ENCODE assay signal across 9 cellular contexts in the genomic region with DNA sequence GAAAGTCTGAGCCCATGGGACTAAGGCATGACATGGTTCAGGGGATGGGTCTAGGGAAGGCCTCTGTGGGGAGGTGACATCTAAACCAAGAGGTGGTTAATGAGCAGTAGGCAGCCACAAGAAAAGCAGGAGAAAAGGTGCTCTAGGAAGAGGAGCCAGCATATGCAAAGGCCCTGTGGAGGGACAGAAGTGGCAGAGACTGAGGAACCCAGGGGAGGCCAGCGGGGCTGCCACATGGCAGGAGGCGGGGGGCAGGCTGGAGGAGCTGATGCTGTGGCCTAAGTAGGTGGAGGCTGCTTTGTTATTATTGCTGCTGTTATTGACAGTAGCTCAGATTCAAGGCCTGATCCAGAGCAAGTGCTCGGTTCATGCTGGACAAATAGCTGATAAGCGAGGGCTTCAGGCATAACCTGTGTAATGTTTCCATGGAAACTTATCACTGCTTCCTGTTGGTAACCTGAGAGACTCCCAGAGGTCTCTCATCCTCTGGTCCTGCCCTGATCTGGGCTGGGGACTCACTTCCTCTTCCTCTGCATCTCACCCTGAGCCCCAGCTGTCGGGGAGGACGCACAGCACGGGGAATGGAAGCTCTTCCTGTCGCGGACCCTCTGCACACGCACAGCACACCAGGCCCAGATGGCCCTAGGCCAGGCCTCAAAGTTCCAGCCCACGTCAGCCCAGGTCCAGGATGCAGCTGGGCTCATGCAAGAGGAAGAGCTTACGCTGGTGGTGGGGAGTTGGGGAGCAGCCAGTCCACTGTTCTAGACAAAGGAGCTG.
DNase-seq lines count a peak whose midpoint lies in the region; ATAC-seq and TF ChIP-seq lines count a peak whose summit lies in the region.
"Had no signal": no experiment of that assay in that cellular context is flagged by ENCODE, and none has a peak within 500 bp of the region (broad histone marks: within the 10 kb centered on the region; RNA-seq: fewer than 3 reads in every experiment).

No MANE protein-coding gene starts in this region.

- no peaks in the 10 kb centered on the region for H3K36me3 ChIP-seq in SK-N-SH (replicated peaks in 1 of 2; ENCODE audit: control insufficient read depth in 1 of 2, insufficient read depth in 2 of 2, low read length in 1 of 2)
- no peaks in the 10 kb centered on the region for H3K36me3 ChIP-seq in effector memory CD4-positive, alpha-beta T cell (ENCODE audit: control insufficient read depth, insufficient read depth, low read length)
- H3K36me3 ChIP-seq: SJSA1 had no signal

- no peaks in the 10 kb centered on the region for H4K20me1 ChIP-seq in SK-N-SH (ENCODE audit: insufficient read depth)

- POLR2A ChIA-PET in SK-N-SH (lab: Yijun Ruan, JAX), result no interaction called here

- no peak overlapping the region for H2AFZ ChIP-seq in SK-N-SH (ENCODE audit: low read depth)

- CTCF ChIA-PET in SK-N-SH (lab: Yijun Ruan, JAX), result interaction anchor here (0.7 to 2.5 kb wide), 5 partner anchors 47 to 89 kb away, joined by 3 to 10 read pairs (median 3); no protein-coding TSS in a partner anchor

- H3K4me2 ChIP-seq in SK-N-SH, result no peak overlapping the region

- no peaks in the 10 kb centered on the region for H3K79me2 ChIP-seq in SK-N-SH (ENCODE audit: insufficient read depth)

- TF ChIP-seq EP300 in SK-N-SH (IDR thresholded peaks at IDR 0.05; ENCODE audit: borderline replicate concordance in 1 of 2, low read depth in 1 of 2, low read length in 1 of 2), result no peak; a peak in 1 of 4 replicates

- no peak for TF ChIP-seq RAD21 in SK-N-SH (IDR thresholded peaks at IDR 0.05; ENCODE audit: low read length)

- DNase-seq in NOMO-1 treated with DMSO at 0.1 percent for 48 hours (lab: John Stamatoyannopoulos, UW; ENCODE audit: unreplicated experiment) (peak; percentile 63), NOMO-1 treated with dmso at 0.1 percent for 144 hours (lab: John Stamatoyannopoulos, UW; ENCODE audit: unreplicated experiment) (no peak), SK-N-SH (peak; percentile 77), hypothalamus (lab: John Stamatoyannopoulos, UW) (peak in 26 of 51 donors; percentile 10 to 47 (median 30)), NCI-H1105 (lab: John Stamatoyannopoulos, UW) (no peak), HCEC 1CT (no peak)
- no peak for DNase-seq in effector memory CD4-positive, alpha-beta T cell

- peak overlapping the region in 1 of 2 experiments; percentile 74; a peak in 2 of 4 replicates for H3K27ac ChIP-seq in SK-N-SH (ENCODE audit: low read depth in 2 of 2, low read length in 1 of 2)
- H3K27ac ChIP-seq in effector memory CD4-positive, alpha-beta T cell (ENCODE audit: insufficient read depth, low read length, poor library complexity, severe bottlenecking), result no peak overlapping the region
- H3K27ac ChIP-seq: SJSA1 had no signal

- peaks cover 0 to 19% of the 10 kb centered on the region in 2 experiments; a peak in 1 of 4 replicates for H3K4me1 ChIP-seq in SK-N-SH (ENCODE audit: control insufficient read depth in 1 of 2, insufficient read depth in 2 of 2, low read depth in 1 of 2, low read length in 1 of 2)
- no peaks in the 10 kb centered on the region for H3K4me1 ChIP-seq in effector memory CD4-positive, alpha-beta T cell (ENCODE audit: control insufficient read depth, insufficient read depth, low read length, poor library complexity, severe bottlenecking)
- H3K4me1 ChIP-seq: SJSA1 had no signal

- H3K9me2 ChIP-seq in SK-N-SH, result no peaks in the 10 kb centered on the region

- WGBS in SK-N-SH (ENCODE audit: low lambda C conversion rate), result 51% methylated on average over 8 of the region's 12 CpGs

- no peak for TF ChIP-seq CTCF in SK-N-SH (IDR thresholded peaks at IDR 0.05)

- no peaks in the 10 kb centered on the region for H3K9me3 ChIP-seq in SK-N-SH
- no peaks in the 10 kb centered on the region for H3K9me3 ChIP-seq in effector memory CD4-positive, alpha-beta T cell (ENCODE audit: control insufficient read depth, low read length)
- H3K9me3 ChIP-seq: SJSA1 had no signal

- H3K27me3 ChIP-seq in SK-N-SH (ENCODE audit: insufficient read depth), result peaks cover 23% of the 10 kb centered on the region; the same call in 1 of the 2 replicates
- H3K27me3 ChIP-seq in effector memory CD4-positive, alpha-beta T cell (replicated peaks; ENCODE audit: control insufficient read depth, insufficient read depth, low read length, poor library complexity, severe bottlenecking), result no peaks in the 10 kb centered on the region

- H3K4me3 ChIP-seq in SK-N-SH (ENCODE audit: low read depth in 2 of 2, low read length in 1 of 2), result no peak overlapping the region
- H3K4me3 ChIP-seq in effector memory CD4-positive, alpha-beta T cell (ENCODE audit: insufficient read depth, low read depth, low read length, poor library complexity, severe bottlenecking), result no peak overlapping the region
- H3K4me3 ChIP-seq: SJSA1 had no signal

- no peak overlapping the region for H3K9ac ChIP-seq in SK-N-SH

- H3F3A ChIP-seq in SK-N-SH (replicated peaks; ENCODE audit: insufficient read depth), result no peaks in the 10 kb centered on the region

- peak; percentile 82 for ATAC-seq in HG03103 (IDR thresholded peaks at IDR 0.05; ENCODE audit: low read depth, unreplicated experiment)

TF ChIP-seq in SK-N-SH, 30 proteins besides CTCF, POLR2A, EP300 and RAD21:
- TF ChIP-seq NFIC (IDR thresholded peaks at IDR 0.05; ENCODE audit: borderline replicate concordance) (no peak), GATA2 (CRISPR knock-in tag; IDR thresholded peaks at IDR 0.05) (no peak), MAX (IDR thresholded peaks at IDR 0.05; ENCODE audit: low read depth) (no peak), CHD2 (IDR thresholded peaks at IDR 0.05; ENCODE audit: low read length, partially characterized antibody) (no peak), USF2 (IDR thresholded peaks at IDR 0.05; ENCODE audit: borderline replicate concordance, low read depth, low read length) (no peak), POLR2AphosphoS5 (IDR thresholded peaks at IDR 0.05; ENCODE audit: low read depth, low read length) (no peak)
- TF ChIP-seq, protein P1, sequence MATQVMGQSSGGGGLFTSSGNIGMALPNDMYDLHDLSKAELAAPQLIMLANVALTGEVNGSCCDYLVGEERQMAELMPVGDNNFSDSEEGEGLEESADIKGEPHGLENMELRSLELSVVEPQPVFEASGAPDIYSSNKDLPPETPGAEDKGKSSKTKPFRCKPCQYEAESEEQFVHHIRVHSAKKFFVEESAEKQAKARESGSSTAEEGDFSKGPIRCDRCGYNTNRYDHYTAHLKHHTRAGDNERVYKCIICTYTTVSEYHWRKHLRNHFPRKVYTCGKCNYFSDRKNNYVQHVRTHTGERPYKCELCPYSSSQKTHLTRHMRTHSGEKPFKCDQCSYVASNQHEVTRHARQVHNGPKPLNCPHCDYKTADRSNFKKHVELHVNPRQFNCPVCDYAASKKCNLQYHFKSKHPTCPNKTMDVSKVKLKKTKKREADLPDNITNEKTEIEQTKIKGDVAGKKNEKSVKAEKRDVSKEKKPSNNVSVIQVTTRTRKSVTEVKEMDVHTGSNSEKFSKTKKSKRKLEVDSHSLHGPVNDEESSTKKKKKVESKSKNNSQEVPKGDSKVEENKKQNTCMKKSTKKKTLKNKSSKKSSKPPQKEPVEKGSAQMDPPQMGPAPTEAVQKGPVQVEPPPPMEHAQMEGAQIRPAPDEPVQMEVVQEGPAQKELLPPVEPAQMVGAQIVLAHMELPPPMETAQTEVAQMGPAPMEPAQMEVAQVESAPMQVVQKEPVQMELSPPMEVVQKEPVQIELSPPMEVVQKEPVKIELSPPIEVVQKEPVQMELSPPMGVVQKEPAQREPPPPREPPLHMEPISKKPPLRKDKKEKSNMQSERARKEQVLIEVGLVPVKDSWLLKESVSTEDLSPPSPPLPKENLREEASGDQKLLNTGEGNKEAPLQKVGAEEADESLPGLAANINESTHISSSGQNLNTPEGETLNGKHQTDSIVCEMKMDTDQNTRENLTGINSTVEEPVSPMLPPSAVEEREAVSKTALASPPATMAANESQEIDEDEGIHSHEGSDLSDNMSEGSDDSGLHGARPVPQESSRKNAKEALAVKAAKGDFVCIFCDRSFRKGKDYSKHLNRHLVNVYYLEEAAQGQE (IDR thresholded peaks at IDR 0.05; ENCODE audit: low read depth, low read length), result no peak
TF ChIP-seq in SK-N-SH: peak in this region for 0.

Comparison
In these comparisons a context has a peak if more than half of its experiments do, and no peak if none do; other contexts are left out.
1. DNase-seq: peak in NOMO-1 treated with DMSO at 0.1 percent for 48 hours (single experiment), SK-N-SH (single experiment) and hypothalamus (26 of 51); none in NOMO-1 treated with dmso at 0.1 percent for 144 hours (single experiment), NCI-H1105 (single experiment), HCEC 1CT (single experiment) and effector memory CD4-positive, alpha-beta T cell (0 of 3).